ENCODE assay signal across 23 cellular contexts in the genomic region with DNA sequence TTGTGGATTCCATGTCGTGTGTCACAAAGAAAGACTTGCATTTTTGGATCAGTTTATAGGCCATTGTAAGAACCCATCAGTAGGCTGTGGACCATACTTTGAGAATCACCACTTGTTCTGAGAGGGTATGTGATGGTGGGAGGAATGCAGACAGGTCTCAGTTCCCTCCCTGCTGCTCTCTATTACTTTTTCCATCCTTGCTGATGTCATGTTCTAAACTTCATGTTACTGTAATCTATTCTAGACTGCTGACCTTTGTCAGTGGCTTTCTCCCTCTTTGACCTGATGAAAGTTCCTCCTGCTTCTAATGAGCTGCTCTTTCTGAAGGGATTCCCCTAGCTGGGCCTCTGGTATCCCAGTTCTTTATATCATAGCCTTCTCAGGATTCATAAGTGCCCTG. TPM values are rescaled to one million over a fixed set of nuclear protein-coding genes. Genes with fewer than 3 reads are reported as not detected.
DNase-seq lines count a peak whose midpoint lies in the region; ATAC-seq, FAIRE-seq and TF ChIP-seq lines count a peak whose summit lies in the region.
"Had no signal": no experiment of that assay in that cellular context is flagged by ENCODE, and none has a peak within 500 bp of the region (broad histone marks: within the 10 kb centered on the region; RNA-seq: fewer than 3 reads in every experiment).

No MANE protein-coding gene starts in this region.

- H3K4me3 Mint-ChIP-seq in T-helper 17 cell: no peak overlapping the region
- H3K4me3 Mint-ChIP-seq: B cell; CD4-positive, alpha-beta memory T cell; GM23338; H9 had no signal

- no peaks in the 10 kb centered on the region for H3K27me3 Mint-ChIP-seq in T-helper 17 cell
- H3K27me3 Mint-ChIP-seq: B cell; CD4-positive, alpha-beta memory T cell had no signal

- H3K27me3 ChIP-seq in left lung (no peaks in the 10 kb centered on the region), vagina (no peaks in the 10 kb centered on the region)

- H3K4me1 Mint-ChIP-seq in T-helper 17 cell: peaks cover 2% of the 10 kb centered on the region
- H3K4me1 Mint-ChIP-seq: B cell; CD4-positive, alpha-beta memory T cell; GM23338; H9 had no signal

- H3K27ac Mint-ChIP-seq in activated naive CD4-positive, alpha-beta T cell treated with anti-CD3 and anti-CD28 coated beads, Interleukin-2, amount 50 U/mL, for 72 hours: peak overlapping the region; percentile 27 to 52
- H3K27ac Mint-ChIP-seq in T-helper 17 cell: peak overlapping the region; percentile 14
- H3K27ac Mint-ChIP-seq: B cell; CD4-positive, alpha-beta memory T cell; GM23338; H9 had no signal

- H3K9me3 Mint-ChIP-seq in activated naive CD4-positive, alpha-beta T cell treated with anti-CD3 and anti-CD28 coated beads, Interleukin-2, amount 50 U/mL, for 72 hours: no peaks in the 10 kb centered on the region
- H3K9me3 Mint-ChIP-seq: CD4-positive, alpha-beta memory T cell; GM23338; H9 had no signal

- no peak for ATAC-seq in activated naive CD4-positive, alpha-beta T cell treated with anti-CD3 and anti-CD28 coated beads, Interleukin-2, amount 50 U/mL, for 72 hours
- no peak for ATAC-seq in T-helper 17 cell
- ATAC-seq in left lung: no peak
- ATAC-seq: GM23338 had no signal

- DNase-seq in activated naive CD4-positive, alpha-beta T cell treated with anti-CD3 and anti-CD28 coated beads, Interleukin-2, amount 50 U/mL, for 72 hours (ENCODE audit: low spot score in 2 of 2): no peak
- DNase-seq in activated naive CD4-positive, alpha-beta T cell treated with anti-CD3 and anti-CD28 coated beads, Interleukin-2, amount 50 U/mL, for 16 hours: no peak
- no peak for DNase-seq in GM12891 (ENCODE audit: insufficient read length, low spot score)
- no peak for DNase-seq in T-helper 17 cell
- DNase-seq in COLO668 (lab: John Stamatoyannopoulos, UW; ENCODE audit: unreplicated experiment): no peak
- DNase-seq in left lung: no peak
- no peak for DNase-seq in vagina (ENCODE audit: extremely low spot score in 2 of 2)
- DNase-seq: ACHN; CD4-positive, alpha-beta memory T cell; COR-L47; DMS153; DMS79 treated with DMSO at 0.1 percent for 48 hours; EL; H9; IMR-90; Kasumi-1; KBM-7 had no signal

- no peaks in the 10 kb centered on the region for H3K36me3 Mint-ChIP-seq in activated naive CD4-positive, alpha-beta T cell treated with anti-CD3 and anti-CD28 coated beads, Interleukin-2, amount 50 U/mL, for 72 hours
- no peaks in the 10 kb centered on the region for H3K36me3 Mint-ChIP-seq in T-helper 17 cell (ENCODE audit: low read depth)

- H3K9me3 ChIP-seq in T-helper 17 cell (ENCODE audit: control insufficient read depth, low read length, poor library complexity, severe bottlenecking) (no peaks in the 10 kb centered on the region), left lung (no peaks in the 10 kb centered on the region), vagina (no peaks in the 10 kb centered on the region)

- H3K27ac ChIP-seq in left lung (no peak overlapping the region), vagina (no peak overlapping the region)
- H3K27ac ChIP-seq: C4-2B had no signal

- intact Hi-C loops in left lung (cut with DNase I): no loop called here
- intact Hi-C loops in vagina (cut with DNase I): no loop called here

- H3K36me3 ChIP-seq in left lung (no peaks in the 10 kb centered on the region), vagina (no peaks in the 10 kb centered on the region)

- TF ChIP-seq CTCF in left lung (IDR thresholded peaks at IDR 0.05) (no peak), vagina (IDR thresholded peaks at IDR 0.05) (no peak)

- TF ChIP-seq POLR2A in GM12891 (IDR thresholded peaks at IDR 0.05; ENCODE audit: low read depth, low read length): no peak
- TF ChIP-seq POLR2A in vagina (IDR thresholded peaks at IDR 0.05): no peak

- H3K4me3 ChIP-seq in left lung: no peak overlapping the region
- H3K4me3 ChIP-seq in vagina: no peak overlapping the region
- H3K4me3 ChIP-seq: GM23338 had no signal

- peak; percentile 78 for FAIRE-seq in GM12891 (lab: Jason Lieb, UNC)
- FAIRE-seq: D721Med, G401.6, GM19239 had no signal

- H3K4me1 ChIP-seq in left lung (no peaks in the 10 kb centered on the region), vagina (no peaks in the 10 kb centered on the region)

TF ChIP-seq in GM12891, 5 proteins besides CTCF, POLR2A, EP300 and RAD21:
- peak; percentile 66; the same call in 1 of the 2 replicates for TF ChIP-seq SPI1 (IDR thresholded peaks at IDR 0.05; ENCODE audit: low read depth, low read length)
- TF ChIP-seq TAF1 (IDR thresholded peaks at IDR 0.05; ENCODE audit: low read depth, low read length): no peak

RNA-seq across cellular contexts. Expression of a gene that starts 46.1 kb away (rescaled TPM):
- total RNA-seq in activated naive CD4-positive, alpha-beta T cell treated with anti-CD3 and anti-CD28 coated beads, Interleukin-2, amount 50 U/mL, for 72 hours: 10 to 100 TPM; 21.8 to 22.3 TPM
- polyA plus RNA-seq in GM12891 (2012; ENCODE audit: low read depth, missing spikeins): 9.7 TPM
- total RNA-seq in T-helper 17 cell: 10 to 100 TPM; 19.8 to 24.9 TPM
- 10 to 100 TPM; 18.9 to 23.2 TPM for total RNA-seq in left lung
- total RNA-seq in vagina: 18.7 TPM
